In the genomic region with DNA sequence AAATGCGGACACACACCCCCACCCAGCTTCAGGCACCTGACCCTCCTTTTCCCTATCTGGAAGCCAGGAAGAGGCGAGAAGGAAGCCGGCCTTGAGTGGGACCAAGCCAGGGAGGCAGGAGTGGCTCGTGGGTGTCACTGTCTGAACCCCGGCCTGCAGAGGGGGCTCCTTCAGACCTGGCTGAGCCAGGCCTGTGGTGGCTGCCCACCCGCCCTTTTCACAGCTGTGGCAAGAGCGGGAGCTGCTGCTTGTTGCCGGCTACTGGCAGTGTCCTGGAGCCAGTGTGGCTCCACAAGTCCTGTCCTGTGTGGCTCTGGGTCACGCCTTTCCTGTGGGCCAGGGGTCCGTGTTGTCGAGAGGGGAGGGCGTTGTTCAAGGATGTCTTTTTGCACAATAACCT, we compare ENCODE assay signal across 1 cellular context.
TF ChIP-seq lines count a peak whose summit lies in the region.

No MANE protein-coding gene starts in this region.

TF ChIP-seq in HepG2, 621 proteins besides CTCF, POLR2A, EP300 and RAD21 (continues in another document):
- TF ChIP-seq, protein P1, sequence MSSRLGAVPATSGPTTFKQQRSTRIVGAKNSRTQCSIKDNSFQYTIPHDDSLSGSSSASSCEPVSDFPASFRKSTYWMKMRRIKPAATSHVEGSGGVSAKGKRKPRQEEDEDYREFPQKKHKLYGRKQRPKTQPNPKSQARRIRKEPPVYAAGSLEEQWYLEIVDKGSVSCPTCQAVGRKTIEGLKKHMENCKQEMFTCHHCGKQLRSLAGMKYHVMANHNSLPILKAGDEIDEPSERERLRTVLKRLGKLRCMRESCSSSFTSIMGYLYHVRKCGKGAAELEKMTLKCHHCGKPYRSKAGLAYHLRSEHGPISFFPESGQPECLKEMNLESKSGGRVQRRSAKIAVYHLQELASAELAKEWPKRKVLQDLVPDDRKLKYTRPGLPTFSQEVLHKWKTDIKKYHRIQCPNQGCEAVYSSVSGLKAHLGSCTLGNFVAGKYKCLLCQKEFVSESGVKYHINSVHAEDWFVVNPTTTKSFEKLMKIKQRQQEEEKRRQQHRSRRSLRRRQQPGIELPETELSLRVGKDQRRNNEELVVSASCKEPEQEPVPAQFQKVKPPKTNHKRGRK (CRISPR knock-in tag; IDR thresholded peaks at IDR 0.05), result no peak
- TF ChIP-seq FOXA3 (CRISPR knock-in tag; IDR thresholded peaks at IDR 0.05), result no peak
- TF ChIP-seq, protein P2, sequence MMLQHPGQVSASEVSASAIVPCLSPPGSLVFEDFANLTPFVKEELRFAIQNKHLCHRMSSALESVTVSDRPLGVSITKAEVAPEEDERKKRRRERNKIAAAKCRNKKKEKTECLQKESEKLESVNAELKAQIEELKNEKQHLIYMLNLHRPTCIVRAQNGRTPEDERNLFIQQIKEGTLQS (CRISPR knock-in tag; IDR thresholded peaks at IDR 0.05), result no peak
- TF ChIP-seq ZNF138 (CRISPR knock-in tag; IDR thresholded peaks at IDR 0.05; ENCODE audit: low read depth), result no peak
- no peak for TF ChIP-seq RARG (CRISPR knock-in tag; IDR thresholded peaks at IDR 0.05; ENCODE audit: low read depth)
- TF ChIP-seq, protein P3, sequence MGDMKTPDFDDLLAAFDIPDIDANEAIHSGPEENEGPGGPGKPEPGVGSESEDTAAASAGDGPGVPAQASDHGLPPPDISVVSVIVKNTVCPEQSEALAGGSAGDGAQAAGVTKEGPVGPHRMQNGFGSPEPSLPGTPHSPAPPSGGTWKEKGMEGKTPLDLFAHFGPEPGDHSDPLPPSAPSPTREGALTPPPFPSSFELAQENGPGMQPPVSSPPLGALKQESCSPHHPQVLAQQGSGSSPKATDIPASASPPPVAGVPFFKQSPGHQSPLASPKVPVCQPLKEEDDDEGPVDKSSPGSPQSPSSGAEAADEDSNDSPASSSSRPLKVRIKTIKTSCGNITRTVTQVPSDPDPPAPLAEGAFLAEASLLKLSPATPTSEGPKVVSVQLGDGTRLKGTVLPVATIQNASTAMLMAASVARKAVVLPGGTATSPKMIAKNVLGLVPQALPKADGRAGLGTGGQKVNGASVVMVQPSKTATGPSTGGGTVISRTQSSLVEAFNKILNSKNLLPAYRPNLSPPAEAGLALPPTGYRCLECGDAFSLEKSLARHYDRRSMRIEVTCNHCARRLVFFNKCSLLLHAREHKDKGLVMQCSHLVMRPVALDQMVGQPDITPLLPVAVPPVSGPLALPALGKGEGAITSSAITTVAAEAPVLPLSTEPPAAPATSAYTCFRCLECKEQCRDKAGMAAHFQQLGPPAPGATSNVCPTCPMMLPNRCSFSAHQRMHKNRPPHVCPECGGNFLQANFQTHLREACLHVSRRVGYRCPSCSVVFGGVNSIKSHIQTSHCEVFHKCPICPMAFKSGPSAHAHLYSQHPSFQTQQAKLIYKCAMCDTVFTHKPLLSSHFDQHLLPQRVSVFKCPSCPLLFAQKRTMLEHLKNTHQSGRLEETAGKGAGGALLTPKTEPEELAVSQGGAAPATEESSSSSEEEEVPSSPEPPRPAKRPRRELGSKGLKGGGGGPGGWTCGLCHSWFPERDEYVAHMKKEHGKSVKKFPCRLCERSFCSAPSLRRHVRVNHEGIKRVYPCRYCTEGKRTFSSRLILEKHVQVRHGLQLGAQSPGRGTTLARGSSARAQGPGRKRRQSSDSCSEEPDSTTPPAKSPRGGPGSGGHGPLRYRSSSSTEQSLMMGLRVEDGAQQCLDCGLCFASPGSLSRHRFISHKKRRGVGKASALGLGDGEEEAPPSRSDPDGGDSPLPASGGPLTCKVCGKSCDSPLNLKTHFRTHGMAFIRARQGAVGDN (CRISPR knock-in tag; IDR thresholded peaks at IDR 0.05), result peak; percentile 24; the same call in 1 of the 2 replicates
- 0 out of 2 replicates have a peak, but pooled peaks have one; percentile 15 for TF ChIP-seq HOXA3 (CRISPR knock-in tag; IDR thresholded peaks at IDR 0.05)
- no peak for TF ChIP-seq ZZZ3 (CRISPR knock-in tag; IDR thresholded peaks at IDR 0.05; ENCODE audit: borderline replicate concordance)
- TF ChIP-seq, protein P4, sequence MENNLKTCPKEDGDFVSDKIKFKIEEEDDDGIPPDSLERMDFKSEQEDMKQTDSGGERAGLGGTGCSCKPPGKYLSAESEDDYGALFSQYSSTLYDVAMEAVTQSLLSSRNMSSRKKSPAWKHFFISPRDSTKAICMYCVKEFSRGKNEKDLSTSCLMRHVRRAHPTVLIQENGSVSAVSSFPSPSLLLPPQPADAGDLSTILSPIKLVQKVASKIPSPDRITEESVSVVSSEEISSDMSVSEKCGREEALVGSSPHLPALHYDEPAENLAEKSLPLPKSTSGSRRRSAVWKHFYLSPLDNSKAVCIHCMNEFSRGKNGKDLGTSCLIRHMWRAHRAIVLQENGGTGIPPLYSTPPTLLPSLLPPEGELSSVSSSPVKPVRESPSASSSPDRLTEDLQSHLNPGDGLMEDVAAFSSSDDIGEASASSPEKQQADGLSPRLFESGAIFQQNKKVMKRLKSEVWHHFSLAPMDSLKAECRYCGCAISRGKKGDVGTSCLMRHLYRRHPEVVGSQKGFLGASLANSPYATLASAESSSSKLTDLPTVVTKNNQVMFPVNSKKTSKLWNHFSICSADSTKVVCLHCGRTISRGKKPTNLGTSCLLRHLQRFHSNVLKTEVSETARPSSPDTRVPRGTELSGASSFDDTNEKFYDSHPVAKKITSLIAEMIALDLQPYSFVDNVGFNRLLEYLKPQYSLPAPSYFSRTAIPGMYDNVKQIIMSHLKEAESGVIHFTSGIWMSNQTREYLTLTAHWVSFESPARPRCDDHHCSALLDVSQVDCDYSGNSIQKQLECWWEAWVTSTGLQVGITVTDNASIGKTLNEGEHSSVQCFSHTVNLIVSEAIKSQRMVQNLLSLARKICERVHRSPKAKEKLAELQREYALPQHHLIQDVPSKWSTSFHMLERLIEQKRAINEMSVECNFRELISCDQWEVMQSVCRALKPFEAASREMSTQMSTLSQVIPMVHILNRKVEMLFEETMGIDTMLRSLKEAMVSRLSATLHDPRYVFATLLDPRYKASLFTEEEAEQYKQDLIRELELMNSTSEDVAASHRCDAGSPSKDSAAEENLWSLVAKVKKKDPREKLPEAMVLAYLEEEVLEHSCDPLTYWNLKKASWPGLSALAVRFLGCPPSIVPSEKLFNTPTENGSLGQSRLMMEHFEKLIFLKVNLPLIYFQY (CRISPR knock-in tag; IDR thresholded peaks at IDR 0.05; ENCODE audit: borderline replicate concordance), result no peak
- no peak for TF ChIP-seq ZNF562 (CRISPR knock-in tag; IDR thresholded peaks at IDR 0.05; ENCODE audit: borderline replicate concordance)
- TF ChIP-seq, protein P5, sequence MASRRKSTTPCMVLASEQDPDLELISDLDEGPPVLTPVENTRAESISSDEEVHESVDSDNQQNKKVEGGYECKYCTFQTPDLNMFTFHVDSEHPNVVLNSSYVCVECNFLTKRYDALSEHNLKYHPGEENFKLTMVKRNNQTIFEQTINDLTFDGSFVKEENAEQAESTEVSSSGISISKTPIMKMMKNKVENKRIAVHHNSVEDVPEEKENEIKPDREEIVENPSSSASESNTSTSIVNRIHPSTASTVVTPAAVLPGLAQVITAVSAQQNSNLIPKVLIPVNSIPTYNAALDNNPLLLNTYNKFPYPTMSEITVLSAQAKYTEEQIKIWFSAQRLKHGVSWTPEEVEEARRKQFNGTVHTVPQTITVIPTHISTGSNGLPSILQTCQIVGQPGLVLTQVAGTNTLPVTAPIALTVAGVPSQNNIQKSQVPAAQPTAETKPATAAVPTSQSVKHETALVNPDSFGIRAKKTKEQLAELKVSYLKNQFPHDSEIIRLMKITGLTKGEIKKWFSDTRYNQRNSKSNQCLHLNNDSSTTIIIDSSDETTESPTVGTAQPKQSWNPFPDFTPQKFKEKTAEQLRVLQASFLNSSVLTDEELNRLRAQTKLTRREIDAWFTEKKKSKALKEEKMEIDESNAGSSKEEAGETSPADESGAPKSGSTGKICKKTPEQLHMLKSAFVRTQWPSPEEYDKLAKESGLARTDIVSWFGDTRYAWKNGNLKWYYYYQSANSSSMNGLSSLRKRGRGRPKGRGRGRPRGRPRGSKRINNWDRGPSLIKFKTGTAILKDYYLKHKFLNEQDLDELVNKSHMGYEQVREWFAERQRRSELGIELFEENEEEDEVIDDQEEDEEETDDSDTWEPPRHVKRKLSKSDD (CRISPR knock-in tag; IDR thresholded peaks at IDR 0.05; ENCODE audit: low read depth), result no peak
- TF ChIP-seq HDAC1 (CRISPR knock-in tag; IDR thresholded peaks at IDR 0.05), result peak; percentile 3; the same call in 1 of the 2 replicates
- TF ChIP-seq SRSF9 (IDR thresholded peaks at IDR 0.05; ENCODE audit: borderline replicate concordance, insufficient read depth, low read depth, low read length, poor library complexity, severe bottlenecking), result no peak
- TF ChIP-seq, protein P6, sequence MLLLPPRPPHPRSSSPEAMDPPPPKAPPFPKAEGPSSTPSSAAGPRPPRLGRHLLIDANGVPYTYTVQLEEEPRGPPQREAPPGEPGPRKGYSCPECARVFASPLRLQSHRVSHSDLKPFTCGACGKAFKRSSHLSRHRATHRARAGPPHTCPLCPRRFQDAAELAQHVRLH (CRISPR knock-in tag; IDR thresholded peaks at IDR 0.05; ENCODE audit: borderline replicate concordance, low read depth), result no peak
- TF ChIP-seq GTF3A (CRISPR knock-in tag; conservative IDR thresholded peaks at IDR 0.05), result no peak
- TF ChIP-seq NCOA5 (CRISPR knock-in tag; IDR thresholded peaks at IDR 0.05), result no peak
- no peak for TF ChIP-seq ZNF670 (CRISPR knock-in tag; IDR thresholded peaks at IDR 0.05; ENCODE audit: borderline replicate concordance)
- no peak for TF ChIP-seq TCF7 (IDR thresholded peaks at IDR 0.05; ENCODE audit: low read depth)
- TF ChIP-seq, protein P7, sequence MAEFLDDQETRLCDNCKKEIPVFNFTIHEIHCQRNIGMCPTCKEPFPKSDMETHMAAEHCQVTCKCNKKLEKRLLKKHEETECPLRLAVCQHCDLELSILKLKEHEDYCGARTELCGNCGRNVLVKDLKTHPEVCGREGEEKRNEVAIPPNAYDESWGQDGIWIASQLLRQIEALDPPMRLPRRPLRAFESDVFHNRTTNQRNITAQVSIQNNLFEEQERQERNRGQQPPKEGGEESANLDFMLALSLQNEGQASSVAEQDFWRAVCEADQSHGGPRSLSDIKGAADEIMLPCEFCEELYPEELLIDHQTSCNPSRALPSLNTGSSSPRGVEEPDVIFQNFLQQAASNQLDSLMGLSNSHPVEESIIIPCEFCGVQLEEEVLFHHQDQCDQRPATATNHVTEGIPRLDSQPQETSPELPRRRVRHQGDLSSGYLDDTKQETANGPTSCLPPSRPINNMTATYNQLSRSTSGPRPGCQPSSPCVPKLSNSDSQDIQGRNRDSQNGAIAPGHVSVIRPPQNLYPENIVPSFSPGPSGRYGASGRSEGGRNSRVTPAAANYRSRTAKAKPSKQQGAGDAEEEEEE (CRISPR knock-in tag; IDR thresholded peaks at IDR 0.05; ENCODE audit: borderline replicate concordance), result no peak
- TF ChIP-seq, protein P8, sequence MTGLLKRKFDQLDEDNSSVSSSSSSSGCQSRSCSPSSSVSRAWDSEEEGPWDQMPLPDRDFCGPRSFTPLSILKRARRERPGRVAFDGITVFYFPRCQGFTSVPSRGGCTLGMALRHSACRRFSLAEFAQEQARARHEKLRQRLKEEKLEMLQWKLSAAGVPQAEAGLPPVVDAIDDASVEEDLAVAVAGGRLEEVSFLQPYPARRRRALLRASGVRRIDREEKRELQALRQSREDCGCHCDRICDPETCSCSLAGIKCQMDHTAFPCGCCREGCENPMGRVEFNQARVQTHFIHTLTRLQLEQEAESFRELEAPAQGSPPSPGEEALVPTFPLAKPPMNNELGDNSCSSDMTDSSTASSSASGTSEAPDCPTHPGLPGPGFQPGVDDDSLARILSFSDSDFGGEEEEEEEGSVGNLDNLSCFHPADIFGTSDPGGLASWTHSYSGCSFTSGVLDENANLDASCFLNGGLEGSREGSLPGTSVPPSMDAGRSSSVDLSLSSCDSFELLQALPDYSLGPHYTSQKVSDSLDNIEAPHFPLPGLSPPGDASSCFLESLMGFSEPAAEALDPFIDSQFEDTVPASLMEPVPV (CRISPR knock-in tag; IDR thresholded peaks at IDR 0.05), result no peak
- TF ChIP-seq, protein P9, sequence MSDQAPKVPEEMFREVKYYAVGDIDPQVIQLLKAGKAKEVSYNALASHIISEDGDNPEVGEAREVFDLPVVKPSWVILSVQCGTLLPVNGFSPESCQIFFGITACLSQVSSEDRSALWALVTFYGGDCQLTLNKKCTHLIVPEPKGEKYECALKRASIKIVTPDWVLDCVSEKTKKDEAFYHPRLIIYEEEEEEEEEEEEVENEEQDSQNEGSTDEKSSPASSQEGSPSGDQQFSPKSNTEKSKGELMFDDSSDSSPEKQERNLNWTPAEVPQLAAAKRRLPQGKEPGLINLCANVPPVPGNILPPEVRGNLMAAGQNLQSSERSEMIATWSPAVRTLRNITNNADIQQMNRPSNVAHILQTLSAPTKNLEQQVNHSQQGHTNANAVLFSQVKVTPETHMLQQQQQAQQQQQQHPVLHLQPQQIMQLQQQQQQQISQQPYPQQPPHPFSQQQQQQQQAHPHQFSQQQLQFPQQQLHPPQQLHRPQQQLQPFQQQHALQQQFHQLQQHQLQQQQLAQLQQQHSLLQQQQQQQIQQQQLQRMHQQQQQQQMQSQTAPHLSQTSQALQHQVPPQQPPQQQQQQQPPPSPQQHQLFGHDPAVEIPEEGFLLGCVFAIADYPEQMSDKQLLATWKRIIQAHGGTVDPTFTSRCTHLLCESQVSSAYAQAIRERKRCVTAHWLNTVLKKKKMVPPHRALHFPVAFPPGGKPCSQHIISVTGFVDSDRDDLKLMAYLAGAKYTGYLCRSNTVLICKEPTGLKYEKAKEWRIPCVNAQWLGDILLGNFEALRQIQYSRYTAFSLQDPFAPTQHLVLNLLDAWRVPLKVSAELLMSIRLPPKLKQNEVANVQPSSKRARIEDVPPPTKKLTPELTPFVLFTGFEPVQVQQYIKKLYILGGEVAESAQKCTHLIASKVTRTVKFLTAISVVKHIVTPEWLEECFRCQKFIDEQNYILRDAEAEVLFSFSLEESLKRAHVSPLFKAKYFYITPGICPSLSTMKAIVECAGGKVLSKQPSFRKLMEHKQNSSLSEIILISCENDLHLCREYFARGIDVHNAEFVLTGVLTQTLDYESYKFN (CRISPR knock-in tag; conservative IDR thresholded peaks at IDR 0.05), result no peak
- no peak for TF ChIP-seq ELF3 (CRISPR knock-in tag; IDR thresholded peaks at IDR 0.05)
- TF ChIP-seq ZFP62 (CRISPR knock-in tag; IDR thresholded peaks at IDR 0.05), result no peak
- TF ChIP-seq ZNF773 (CRISPR knock-in tag; IDR thresholded peaks at IDR 0.05; ENCODE audit: borderline replicate concordance), result no peak
- TF ChIP-seq, protein P10, sequence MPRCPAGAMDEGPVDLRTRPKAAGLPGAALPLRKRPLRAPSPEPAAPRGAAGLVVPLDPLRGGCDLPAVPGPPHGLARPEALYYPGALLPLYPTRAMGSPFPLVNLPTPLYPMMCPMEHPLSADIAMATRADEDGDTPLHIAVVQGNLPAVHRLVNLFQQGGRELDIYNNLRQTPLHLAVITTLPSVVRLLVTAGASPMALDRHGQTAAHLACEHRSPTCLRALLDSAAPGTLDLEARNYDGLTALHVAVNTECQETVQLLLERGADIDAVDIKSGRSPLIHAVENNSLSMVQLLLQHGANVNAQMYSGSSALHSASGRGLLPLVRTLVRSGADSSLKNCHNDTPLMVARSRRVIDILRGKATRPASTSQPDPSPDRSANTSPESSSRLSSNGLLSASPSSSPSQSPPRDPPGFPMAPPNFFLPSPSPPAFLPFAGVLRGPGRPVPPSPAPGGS (CRISPR knock-in tag; IDR thresholded peaks at IDR 0.05), result no peak
- no peak for TF ChIP-seq ZNF589 (CRISPR knock-in tag; conservative IDR thresholded peaks at IDR 0.05)
- TF ChIP-seq YY1 (IDR thresholded peaks at IDR 0.05; ENCODE audit: insufficient read depth, insufficient replicate concordance, low read depth, low read length), result no peak
- no peak for TF ChIP-seq ZNF775 (CRISPR knock-in tag; IDR thresholded peaks at IDR 0.05; ENCODE audit: borderline replicate concordance)
- 0 out of 2 replicates have a peak, but pooled peaks have one; percentile 16 for TF ChIP-seq SRY (CRISPR knock-in tag; IDR thresholded peaks at IDR 0.05)
